8 cellular contexts compared by ENCODE assay signal in the genomic region with DNA sequence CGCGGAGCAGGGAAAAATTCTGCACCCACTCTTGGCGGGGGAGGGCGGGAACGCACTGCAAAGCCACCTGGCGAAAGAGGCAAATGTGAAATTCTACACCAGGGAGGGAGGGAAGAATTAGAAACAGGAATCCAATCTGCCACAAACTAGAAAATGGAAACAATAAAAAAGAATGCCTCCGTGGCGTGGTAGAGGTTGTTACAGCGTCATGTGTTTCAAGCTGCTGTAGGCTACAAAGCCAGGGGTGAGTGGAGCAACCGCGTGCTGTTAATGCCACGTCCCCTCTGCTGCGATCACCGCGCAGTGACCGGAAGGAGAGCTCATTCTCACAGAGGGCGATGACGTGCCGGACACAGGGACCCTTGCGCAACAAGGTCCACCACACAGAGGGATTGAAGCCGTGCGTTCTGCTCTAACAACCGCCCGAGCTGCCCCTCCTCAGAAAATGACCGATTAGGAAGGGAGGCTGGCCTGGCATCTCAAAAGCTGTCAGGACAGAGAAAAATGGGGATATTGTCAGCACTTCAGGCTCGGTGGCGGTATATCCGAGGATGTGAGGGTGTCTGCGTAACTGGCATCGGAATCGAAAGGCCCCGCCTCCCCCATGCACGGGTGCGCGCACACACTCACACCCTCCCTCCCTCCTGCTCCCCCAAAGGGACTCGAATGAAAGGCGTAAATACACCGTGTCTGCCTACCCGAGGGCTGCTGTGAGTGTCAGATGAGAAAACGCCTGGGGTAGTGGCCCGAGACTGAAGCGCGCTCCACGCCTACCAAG.
DNase-seq lines count a peak whose midpoint lies in the region; ATAC-seq and TF ChIP-seq lines count a peak whose summit lies in the region.

No MANE protein-coding gene starts in this region.

- intact Hi-C loops in activated B cell treated with CpG ODN at 0.5 μM for 24 hours (cut with micrococcal nuclease), result loop anchor here (10.0 kb wide), 2 partner anchors 443 to 563 kb away; no protein-coding TSS in a partner anchor
- intact Hi-C loops in mammary epithelial cell (cut with micrococcal nuclease), result loop anchor here (2.0 kb wide), 1 partner anchor 71 kb away; the partner anchor contains the start of gene TNRC6C

- H3K36me3 ChIP-seq in ACC112 (ENCODE audit: insufficient read depth, low read length) (no peaks in the 10 kb centered on the region), KOPT-K1 (ENCODE audit: insufficient read depth, low read length) (no peaks in the 10 kb centered on the region), mammary epithelial cell (ENCODE audit: insufficient read depth, low read length) (no peaks in the 10 kb centered on the region), skeletal muscle satellite cell (ENCODE audit: insufficient read depth, low read length) (no peaks in the 10 kb centered on the region)

- H3K36me3 Mint-ChIP-seq in activated B cell treated with CpG ODN at 0.5 μM for 24 hours (ENCODE audit: low read depth), result no peaks in the 10 kb centered on the region

- in situ Hi-C loops in mammary epithelial cell (cut with MboI; ENCODE audit: low sequenced_read_pairs in 2 of 2), result no loop called here

- H3K9ac ChIP-seq in mammary epithelial cell (ENCODE audit: insufficient read depth, low read length) (no peak overlapping the region), skeletal muscle satellite cell (ENCODE audit: low read depth, low read length) (peak overlapping the region; percentile 52)

- no peaks in the 10 kb centered on the region for H4K20me1 ChIP-seq in mammary epithelial cell (ENCODE audit: insufficient read depth, low read length)

- H3K4me2 ChIP-seq in mammary epithelial cell (ENCODE audit: insufficient read depth, low read depth, low read length) (peak overlapping the region; percentile 87), skeletal muscle satellite cell (ENCODE audit: low read length) (peak overlapping the region; percentile 90)

- peak overlapping the region; percentile 1 for H3K27ac Mint-ChIP-seq in activated B cell treated with CpG ODN at 0.5 μM for 24 hours

- TF ChIP-seq CTCF in activated B cell treated with CpG ODN at 0.5 μM for 24 hours (IDR thresholded peaks at IDR 0.05) (no peak), mammary epithelial cell (conservative IDR thresholded peaks at IDR 0.05 in 1 of 2, IDR thresholded peaks at IDR 0.05 in 1 of 2; ENCODE audit: extremely low read depth in 1 of 2, insufficient read depth in 1 of 2, low read depth in 1 of 2, low read length in 2 of 2) (no peak), GM10248 (IDR thresholded peaks at IDR 0.05; ENCODE audit: control extremely low read depth, extremely low read depth, low read depth, missing control alignments) (no peak)

- WGBS in mammary epithelial cell (ENCODE audit: low coverage, missing lambda C conversion rate), result 2% methylated on average over 28 of the region's 44 CpGs

- H3K27ac ChIP-seq in ACC112 (ENCODE audit: low read depth, low read length), result peak overlapping the region; percentile 45; the same call in 1 of the 2 replicates
- peak overlapping the region; percentile 9 for H3K27ac ChIP-seq in KOPT-K1 (ENCODE audit: low read depth, low read length, poor library complexity, severe bottlenecking)
- H3K27ac ChIP-seq in mammary epithelial cell (ENCODE audit: insufficient read depth, low read depth, low read length), result no peak overlapping the region

- peaks cover 14% of the 10 kb centered on the region for H3K27me3 Mint-ChIP-seq in activated B cell treated with CpG ODN at 0.5 μM for 24 hours

- DNase-seq in activated B cell treated with CpG ODN at 0.5 μM for 24 hours (peak; percentile 56), mammary epithelial cell (peak; percentile 24), iPS-NIHi11 (ENCODE audit: low spot score) (peak; percentile 55), GM10248 (ENCODE audit: extremely low spot score) (no peak)

- H2AFZ ChIP-seq in ACC112 (ENCODE audit: low read length, unreplicated experiment) (peak overlapping the region; percentile 92), mammary epithelial cell (ENCODE audit: low read depth, low read length) (peak overlapping the region; percentile 76)

- H3K4me3 Mint-ChIP-seq in activated B cell treated with CpG ODN at 0.5 μM for 24 hours, result peak overlapping the region; percentile 79

- POLR2A ChIA-PET in activated B cell treated with CpG ODN at 0.5 μM for 24 hours (lab: Charles Lee) (interaction anchor here (1.1 to 3.2 kb wide), 3 partner anchors 18 to 70 kb away, joined by 4 to 41 read pairs (median 6); partner anchors contain the start of gene TNRC6C), GM10248 (lab: Yijun Ruan, JAX) (no interaction called here)

- CTCF ChIA-PET in activated B cell treated with CpG ODN at 0.5 μM for 24 hours (lab: Charles Lee) (no interaction called here), mammary epithelial cell (lab: Charles Lee; ENCODE audit: low non-redundant PET) (no interaction called here), GM10248 (lab: Yijun Ruan, JAX) (interaction anchor here (1.6 kb wide), 1 partner anchor 132 kb away, joined by 3 read pairs; no protein-coding TSS in a partner anchor)

- peaks cover 17% of the 10 kb centered on the region for H3K27me3 ChIP-seq in ACC112 (ENCODE audit: insufficient read depth, low read length)
- H3K27me3 ChIP-seq in mammary epithelial cell (ENCODE audit: insufficient read depth, low read length), result no peaks in the 10 kb centered on the region
- H3K27me3 ChIP-seq in skeletal muscle satellite cell (ENCODE audit: control insufficient read depth, insufficient read depth, low read length), result peaks cover 62% of the 10 kb centered on the region

- H3K9me3 Mint-ChIP-seq in activated B cell treated with CpG ODN at 0.5 μM for 24 hours, result no peaks in the 10 kb centered on the region

- ATAC-seq in activated B cell treated with CpG ODN at 0.5 μM for 24 hours (ENCODE audit: low read depth) (peak; percentile 85), HG02870 (IDR thresholded peaks at IDR 0.05; ENCODE audit: unreplicated experiment) (no peak)

- no TSS peak for BruUV-seq in mammary epithelial cell (replicated peaks; lab: Mats Ljungman, UMichigan)

- H3K9me3 ChIP-seq in KOPT-K1 (ENCODE audit: insufficient read depth, low read length, poor library complexity, severe bottlenecking), result no peaks in the 10 kb centered on the region
- H3K9me3 ChIP-seq in mammary epithelial cell (replicated peaks; ENCODE audit: insufficient read depth, low read length), result no peaks in the 10 kb centered on the region
- no peaks in the 10 kb centered on the region for H3K9me3 ChIP-seq in skeletal muscle satellite cell (replicated peaks; ENCODE audit: low read length)

- dilution Hi-C loops in mammary epithelial cell (cut with HindIII; ENCODE audit: low sequenced_read_pairs), result no loop called here

- H3K79me2 ChIP-seq in ACC112 (ENCODE audit: control insufficient read depth, insufficient read depth, low read length, unreplicated experiment) (no peaks in the 10 kb centered on the region), mammary epithelial cell (ENCODE audit: insufficient read depth, low read length) (no peaks in the 10 kb centered on the region)

- peak overlapping the region; percentile 77 for H3K4me3 ChIP-seq in ACC112 (ENCODE audit: low read depth, low read length)
- peak overlapping the region; percentile 40 to 49 (median 41) for H3K4me3 ChIP-seq in mammary epithelial cell (replicated peaks in 1 of 3; ENCODE audit: insufficient read depth in 1 of 3, low read depth in 2 of 3, low read length in 3 of 3)
- peak overlapping the region; percentile 71 for H3K4me3 ChIP-seq in skeletal muscle satellite cell (ENCODE audit: low read length)

- H3K4me1 Mint-ChIP-seq in activated B cell treated with CpG ODN at 0.5 μM for 24 hours, result peaks cover 64% of the 10 kb centered on the region

- H3K4me1 ChIP-seq in ACC112 (ENCODE audit: control insufficient read depth, insufficient read depth, low read length, unreplicated experiment) (peaks cover 12% of the 10 kb centered on the region), mammary epithelial cell (ENCODE audit: insufficient read depth, low read length) (peaks cover 12% of the 10 kb centered on the region), skeletal muscle satellite cell (ENCODE audit: control insufficient read depth, insufficient read depth, low read length) (peaks cover 15% of the 10 kb centered on the region)
